Comparison of ENCODE assay signal across 21 cellular contexts in genomic region chr10:72367301-72367970, GRCh38. TPM values are rescaled to one million over a fixed set of nuclear protein-coding genes. Genes with fewer than 3 reads are reported as not detected.
DNase-seq lines count a peak whose midpoint lies in the region; ATAC-seq and TF ChIP-seq lines count a peak whose summit lies in the region.
"Had no signal": no experiment of that assay in that cellular context is flagged by ENCODE, and none has a peak within 500 bp of the region (broad histone marks: within the 10 kb centered on the region; RNA-seq: fewer than 3 reads in every experiment).

No MANE protein-coding gene starts in this region.

- no peaks in the 10 kb centered on the region for H3K27me3 Mint-ChIP-seq in activated T-cell treated with anti-CD3 and anti-CD28 coated beads, Interleukin-2, amount 50 U/mL, for 24 hours
- H3K27me3 Mint-ChIP-seq in progenitor cell of endocrine pancreas: no peaks in the 10 kb centered on the region
- H3K27me3 Mint-ChIP-seq: stimulated activated naive B cell treated with anti-CD40 and anti-IgM and Interleukin-4, amounts not matched to agents 10 μg/mL and 1 μg/mL and 100 μg/mL, for 72 hours had no signal

- peaks cover 12% of the 10 kb centered on the region for H3K4me1 ChIP-seq in PC-3 (ENCODE audit: insufficient read depth, low read length)

- H3K4me3 ChIP-seq in PC-3 (ENCODE audit: low read length) (no peak overlapping the region), choroid plexus epithelial cell (ENCODE audit: low read depth, low read length) (no peak overlapping the region), MG63 (no peak overlapping the region)
- H3K4me3 ChIP-seq: colonic mucosa, tibial nerve had no signal

- no peak overlapping the region for H3K4me3 Mint-ChIP-seq in activated T-cell treated with anti-CD3 and anti-CD28 coated beads, Interleukin-2, amount 50 U/mL, for 24 hours
- no peak overlapping the region for H3K4me3 Mint-ChIP-seq in progenitor cell of endocrine pancreas (ENCODE audit: low read depth)
- H3K4me3 Mint-ChIP-seq: stimulated activated naive B cell treated with anti-CD40 and anti-IgM and Interleukin-4, amounts not matched to agents 10 μg/mL and 1 μg/mL and 100 μg/mL, for 72 hours had no signal

- CTCF ChIA-PET in PC-3 (lab: Charles Lee): no interaction called here

- TF ChIP-seq CTCF in PC-3 (conservative IDR thresholded peaks at IDR 0.05; ENCODE audit: low read depth, low read length) (no peak), choroid plexus epithelial cell (conservative IDR thresholded peaks at IDR 0.05; ENCODE audit: low read depth, low read length) (no peak), progenitor cell of endocrine pancreas (IDR thresholded peaks at IDR 0.05; ENCODE audit: unreplicated experiment) (no peak)

- H3K27me3 ChIP-seq in PC-3 (ENCODE audit: low read length) (no peaks in the 10 kb centered on the region), MG63 (no peaks in the 10 kb centered on the region)
- H3K27me3 ChIP-seq: colonic mucosa, foreskin keratinocyte, tibial nerve had no signal

- no peak for DNase-seq in activated T-cell treated with anti-CD3 and anti-CD28 coated beads, Interleukin-2, amount 50 U/mL, for 24 hours
- DNase-seq in activated T-cell treated with anti-CD3 and anti-CD28 coated beads, Interleukin-2, amount 50 U/mL, for 1 hour: no peak
- DNase-seq in PC-3: no peak
- peak; percentile 71 for DNase-seq in choroid plexus epithelial cell (ENCODE audit: low read depth)
- DNase-seq in progenitor cell of endocrine pancreas (ENCODE audit: low spot score, unreplicated experiment): no peak
- DNase-seq in MG63: no peak
- DNase-seq in HK-2 (ENCODE audit: unreplicated experiment): no peak
- no peak for DNase-seq in Right ventricle myocardium superior
- DNase-seq: ACHN; activated CD4-positive, alpha-beta T cell treated with anti-CD3 and anti-CD28 coated beads, Interleukin-2, amount 50 U/mL, for 48 hours; colonic mucosa; DMS79 treated with DMSO at 0.1 percent for 48 hours; foreskin keratinocyte; hypothalamus; KBM-7; midbrain; NCI-H2081; NCI-H510A treated with DMSO at 0.1 percent for 48 hours; SHP77; stimulated activated naive B cell treated with anti-CD40 and anti-IgM and Interleukin-4, amounts not matched to agents 10 μg/mL and 1 μg/mL and 100 μg/mL, for 72 hours had no signal

- no peaks in the 10 kb centered on the region for H3K9me3 Mint-ChIP-seq in activated T-cell treated with anti-CD3 and anti-CD28 coated beads, Interleukin-2, amount 50 U/mL, for 24 hours
- no peaks in the 10 kb centered on the region for H3K9me3 Mint-ChIP-seq in progenitor cell of endocrine pancreas (ENCODE audit: low read depth)
- H3K9me3 Mint-ChIP-seq: stimulated activated naive B cell treated with anti-CD40 and anti-IgM and Interleukin-4, amounts not matched to agents 10 μg/mL and 1 μg/mL and 100 μg/mL, for 72 hours had no signal

- TSS peak; percentile 43 for BruUV-seq in PC-3 (replicated peaks; lab: Mats Ljungman, UMichigan)

- POLR2A ChIA-PET in PC-3 (lab: Charles Lee; ENCODE audit: unreplicated experiment): no interaction called here

- intact Hi-C loops in PC-3 (cut with micrococcal nuclease) (no loop called here), Right ventricle myocardium superior (cut with DNase I) (no loop called here)

- peak overlapping the region; percentile 23 for H3K27ac Mint-ChIP-seq in activated T-cell treated with anti-CD3 and anti-CD28 coated beads, Interleukin-2, amount 50 U/mL, for 24 hours
- H3K27ac Mint-ChIP-seq in progenitor cell of endocrine pancreas: peak overlapping the region; percentile 16
- H3K27ac Mint-ChIP-seq: stimulated activated naive B cell treated with anti-CD40 and anti-IgM and Interleukin-4, amounts not matched to agents 10 μg/mL and 1 μg/mL and 100 μg/mL, for 72 hours had no signal

- ATAC-seq in PC-3 (no peak), Right ventricle myocardium superior (ENCODE audit: poor library complexity) (no peak)
- ATAC-seq: foreskin keratinocyte; stimulated activated naive B cell treated with anti-CD40 and anti-IgM and Interleukin-4, amounts not matched to agents 10 μg/mL and 1 μg/mL and 100 μg/mL, for 72 hours had no signal

- H3K9ac ChIP-seq in PC-3 (ENCODE audit: low read length): no peak overlapping the region

- H3K27ac ChIP-seq in PC-3 (ENCODE audit: low read length): no peak overlapping the region
- H3K27ac ChIP-seq: colonic mucosa, foreskin keratinocyte, tibial nerve had no signal

- H3K9me3 ChIP-seq in PC-3 (ENCODE audit: low read length) (no peaks in the 10 kb centered on the region), MG63 (no peaks in the 10 kb centered on the region)
- H3K9me3 ChIP-seq: colonic mucosa, tibial nerve had no signal

- no peaks in the 10 kb centered on the region for H4K20me1 ChIP-seq in PC-3 (ENCODE audit: low read length)

- no peak overlapping the region for H2AFZ ChIP-seq in PC-3 (ENCODE audit: low read length)

- H3K79me2 ChIP-seq in PC-3 (ENCODE audit: low read length): no peaks in the 10 kb centered on the region

- no peak overlapping the region for H3K4me2 ChIP-seq in PC-3 (ENCODE audit: low read length)

- H3K9me2 ChIP-seq in PC-3 (replicated peaks; ENCODE audit: low read length): no peaks in the 10 kb centered on the region

- H3K36me3 Mint-ChIP-seq in activated T-cell treated with anti-CD3 and anti-CD28 coated beads, Interleukin-2, amount 50 U/mL, for 24 hours (ENCODE audit: low read depth): peaks cover 14% of the 10 kb centered on the region
- H3K36me3 Mint-ChIP-seq in progenitor cell of endocrine pancreas (ENCODE audit: insufficient read depth): peaks cover 13% of the 10 kb centered on the region

- no peaks in the 10 kb centered on the region for H3F3A ChIP-seq in PC-3 (ENCODE audit: low read length, unreplicated experiment)

- peaks cover 24% of the 10 kb centered on the region for H3K4me1 Mint-ChIP-seq in activated T-cell treated with anti-CD3 and anti-CD28 coated beads, Interleukin-2, amount 50 U/mL, for 24 hours (ENCODE audit: low read depth)
- H3K4me1 Mint-ChIP-seq in progenitor cell of endocrine pancreas (ENCODE audit: low read depth): peaks cover 1% of the 10 kb centered on the region

- H3K36me3 ChIP-seq in PC-3 (ENCODE audit: low read depth, low read length) (no peaks in the 10 kb centered on the region), MG63 (no peaks in the 10 kb centered on the region)
- H3K36me3 ChIP-seq: colonic mucosa had no signal

RNA-seq across cellular contexts. Expression of gene DNAJB12, which starts 12.7 kb away (rescaled TPM):
- 25.7 and 30.9 TPM in 2 replicates for total RNA-seq in PC-3 (2014; rRNA removed)
- total RNA-seq in progenitor cell of endocrine pancreas: 33.2 and 34.7 TPM in 2 replicates
- 19.3 and 24.4 TPM in 2 replicates for total RNA-seq in MG63 (2014; rRNA removed; shearing (Covaris generic); ENCODE audit: low replicate concordance)
- total RNA-seq in Right ventricle myocardium superior: 26.1 TPM
